ENCODE assay signal across 9 cellular contexts in genomic region chr10:21524526-21525366, GRCh38. TPM values are rescaled to one million over a fixed set of nuclear protein-coding genes. Genes with fewer than 3 reads are reported as not detected.
DNase-seq lines count a peak whose midpoint lies in the region; ATAC-seq, FAIRE-seq and TF ChIP-seq lines count a peak whose summit lies in the region.
"Had no signal": no experiment of that assay in that cellular context is flagged by ENCODE, and none has a peak within 500 bp of the region (broad histone marks: within the 10 kb centered on the region; RNA-seq: fewer than 3 reads in every experiment).

No MANE protein-coding gene starts in this region.

- no peaks in the 10 kb centered on the region for H3K79me2 ChIP-seq in endothelial cell of umbilical vein (ENCODE audit: control insufficient read depth, insufficient read depth, low read length)

- H3K27me3 ChIP-seq in Peyer's patch (no peaks in the 10 kb centered on the region), endothelial cell of umbilical vein (ENCODE audit: control insufficient read depth in 2 of 2, insufficient read depth in 2 of 2, low read length in 2 of 2) (no peaks in the 10 kb centered on the region)

- H3K9ac ChIP-seq in endothelial cell of umbilical vein (replicated peaks; ENCODE audit: extremely low read depth, insufficient read depth, low read length) = peak overlapping the region; percentile 99

- peaks cover 42% of the 10 kb centered on the region for H3K4me1 Mint-ChIP-seq in activated T-cell treated with anti-CD3 and anti-CD28 coated beads, Interleukin-2, amount 50 U/mL, for 4 hours (ENCODE audit: low read depth)
- H3K4me1 Mint-ChIP-seq in natural killer cell = peaks cover 31 to 34% of the 10 kb centered on the region in 2 donors

- peak overlapping the region; percentile 68 to 83 (median 74) for H3K4me3 ChIP-seq in Peyer's patch
- H3K4me3 ChIP-seq in endothelial cell of umbilical vein (replicated peaks in 1 of 3; ENCODE audit: insufficient read depth in 1 of 3, low read depth in 1 of 3, low read length in 3 of 3) = peak overlapping the region; percentile 48 to 81 (median 53)

- no peak for FAIRE-seq in endothelial cell of umbilical vein (lab: Jason Lieb, UNC)
- FAIRE-seq: islet of Langerhans had no signal

- no peaks in the 10 kb centered on the region for H3K9me3 Mint-ChIP-seq in activated T-cell treated with anti-CD3 and anti-CD28 coated beads, Interleukin-2, amount 50 U/mL, for 4 hours
- no peaks in the 10 kb centered on the region for H3K9me3 Mint-ChIP-seq in natural killer cell

- ATAC-seq in activated T-cell treated with anti-CD3 and anti-CD28 coated beads, Interleukin-2, amount 50 U/mL, for 4 hours = no peak
- no peak for ATAC-seq in natural killer cell
- no peak for ATAC-seq in HG03354 (IDR thresholded peaks at IDR 0.05; ENCODE audit: poor library complexity, severe bottlenecking, unreplicated experiment)
- no peak for ATAC-seq in HG02759 (IDR thresholded peaks at IDR 0.05; ENCODE audit: unreplicated experiment)

- peaks cover 45% of the 10 kb centered on the region for H3K27me3 Mint-ChIP-seq in activated T-cell treated with anti-CD3 and anti-CD28 coated beads, Interleukin-2, amount 50 U/mL, for 4 hours (ENCODE audit: low read depth)
- H3K27me3 Mint-ChIP-seq in natural killer cell (ENCODE audit: low read depth in 2 of 2) = peaks cover 55 to 88% of the 10 kb centered on the region in 2 donors

- DNase-seq in activated T-cell treated with anti-CD3 and anti-CD28 coated beads, Interleukin-2, amount 50 U/mL, for 4 hours = no peak
- DNase-seq in activated T-cell treated with anti-CD3 and anti-CD28 coated beads for 4 hours = no peak
- no peak for DNase-seq in Peyer's patch
- peak; percentile 75 for DNase-seq in endothelial cell of umbilical vein (ENCODE audit: low read depth, low spot score)
- no peak for DNase-seq in natural killer cell
- no peak for DNase-seq in HuH-7.5 (ENCODE audit: low spot score)

- H3K36me3 ChIP-seq in Peyer's patch = no peaks in the 10 kb centered on the region
- no peaks in the 10 kb centered on the region for H3K36me3 ChIP-seq in endothelial cell of umbilical vein (ENCODE audit: control insufficient read depth in 2 of 2, extremely low read depth in 1 of 2, insufficient read depth in 2 of 2, low read length in 2 of 2)

- H3K9me3 ChIP-seq in Peyer's patch = no peaks in the 10 kb centered on the region
- no peaks in the 10 kb centered on the region for H3K9me3 ChIP-seq in endothelial cell of umbilical vein (replicated peaks; ENCODE audit: control insufficient read depth, insufficient read depth, low read length)

- H3K27ac Mint-ChIP-seq in natural killer cell = peak overlapping the region; percentile 62 to 89

- peak overlapping the region; percentile 96 for H2AFZ ChIP-seq in endothelial cell of umbilical vein (ENCODE audit: low read depth, low read length)

- dilution Hi-C loops in endothelial cell of umbilical vein (cut with MboI; ENCODE audit: extremely low pct_ligation_motif_present, low sequenced_read_pairs) = no loop called here

- H3K4me3 Mint-ChIP-seq in activated T-cell treated with anti-CD3 and anti-CD28 coated beads, Interleukin-2, amount 50 U/mL, for 4 hours = peak overlapping the region; percentile 88
- peak overlapping the region; percentile 92 for H3K4me3 Mint-ChIP-seq in natural killer cell

- H3K4me2 ChIP-seq in endothelial cell of umbilical vein (ENCODE audit: insufficient read depth, low read length) = peak overlapping the region; percentile 97

- H4K20me1 ChIP-seq in endothelial cell of umbilical vein (replicated peaks; ENCODE audit: control insufficient read depth, extremely low read depth, insufficient read depth, low read length) = no peaks in the 10 kb centered on the region

- POLR2A ChIA-PET in endothelial cell of umbilical vein (lab: Charles Lee) = interaction anchor here (2.2 kb wide), 1 partner anchor 28 kb away, joined by 11 read pairs; no protein-coding TSS in a partner anchor

- TF ChIP-seq CTCF in Peyer's patch (IDR thresholded peaks at IDR 0.05) = no peak
- TF ChIP-seq CTCF in endothelial cell of umbilical vein (IDR thresholded peaks at IDR 0.05; ENCODE audit: extremely low read depth in 1 of 2, insufficient read depth in 1 of 2, low read depth in 1 of 2, low read length in 2 of 2) = no peak
- TF ChIP-seq CTCF in natural killer cell (IDR thresholded peaks at IDR 0.05) = no peak

- no TSS peak for BruUV-seq in endothelial cell of umbilical vein (replicated peaks; lab: Mats Ljungman, UMichigan)

- H3K36me3 Mint-ChIP-seq in activated T-cell treated with anti-CD3 and anti-CD28 coated beads, Interleukin-2, amount 50 U/mL, for 4 hours (ENCODE audit: insufficient read depth) = no peaks in the 10 kb centered on the region
- H3K36me3 Mint-ChIP-seq in natural killer cell = peaks cover 5% of the 10 kb centered on the region

- intact Hi-C loops in endothelial cell of umbilical vein (cut with micrococcal nuclease) (loop anchor here (1.0 to 10.0 kb wide), 5 partner anchors 27 to 800 kb away; partner anchors contain the start of gene BMI1), natural killer cell (cut with micrococcal nuclease) (loop anchor here (5.0 kb wide), 1 partner anchor 703 kb away; no protein-coding TSS in a partner anchor)

- H3K4me1 ChIP-seq in Peyer's patch (peaks cover 0 to 12% (median 7%) of the 10 kb centered on the region in 4 donors), endothelial cell of umbilical vein (ENCODE audit: control insufficient read depth, extremely low read depth, insufficient read depth, low read length) (peaks cover 32% of the 10 kb centered on the region)

- TF ChIP-seq POLR2A in Peyer's patch (IDR thresholded peaks at IDR 0.05) = no peak
- no peak for TF ChIP-seq POLR2A in endothelial cell of umbilical vein (IDR thresholded peaks at IDR 0.05; ENCODE audit: low read depth, low read length)

- no peaks in the 10 kb centered on the region for H3K9me1 ChIP-seq in endothelial cell of umbilical vein (replicated peaks; ENCODE audit: control insufficient read depth, extremely low read depth, insufficient read depth, low read length)

- CTCF ChIA-PET in endothelial cell of umbilical vein (lab: Charles Lee) = interaction anchor here (1.0 to 3.1 kb wide), 6 partner anchors 8 to 429 kb away, joined by 4 to 38 read pairs (median 6); no protein-coding TSS in a partner anchor

- H3K27ac ChIP-seq in Peyer's patch (peak overlapping the region; percentile 90 to 97 (median 93)), endothelial cell of umbilical vein (ENCODE audit: insufficient read depth, low read depth, low read length) (peak overlapping the region; percentile 97)

TF ChIP-seq in endothelial cell of umbilical vein, 7 proteins besides CTCF, POLR2A, EP300 and RAD21:
- TF ChIP-seq MAX (IDR thresholded peaks at IDR 0.05; ENCODE audit: insufficient read depth, insufficient read length) (no peak), MYC (IDR thresholded peaks at IDR 0.05; ENCODE audit: low read depth, low read length) (no peak), POLR2AphosphoS5 (IDR thresholded peaks at IDR 0.05; ENCODE audit: insufficient read depth, low read depth, low read length) (no peak), JUN (IDR thresholded peaks at IDR 0.05; ENCODE audit: borderline replicate concordance, insufficient read depth, insufficient read length, low read depth) (no peak), GATA2 (IDR thresholded peaks at IDR 0.05; ENCODE audit: insufficient read depth, insufficient read length, low read depth, low read length) (no peak), FOS (IDR thresholded peaks at IDR 0.05; ENCODE audit: borderline replicate concordance, insufficient read depth, low read length) (no peak), EZH2 (IDR thresholded peaks at IDR 0.05; ENCODE audit: borderline replicate concordance, low read depth, low read length, severe bottlenecking) (no peak)

RNA-seq across cellular contexts. Expression of gene SKIDA1, which starts 0.7 kb away (rescaled TPM):
- not detected for total RNA-seq in activated T-cell treated with anti-CD3 and anti-CD28 coated beads, Interleukin-2, amount 50 U/mL, for 4 hours
- under 1 TPM in 1 of 4 donors, not detected in 3; 0.27 TPM for total RNA-seq in Peyer's patch
- total RNA-seq in endothelial cell of umbilical vein = 0.71 and 0.83 TPM in 2 replicates
- 0.11 and 0.21 TPM in 2 replicates for polyA plus RNA-seq in endothelial cell of umbilical vein
- 0.18 and 0.23 TPM in 2 replicates for polyA plus RNA-seq in endothelial cell of umbilical vein (2011; cell fraction: cytosol; rRNA removed)
- polyA plus RNA-seq in endothelial cell of umbilical vein (2011; cell fraction: nucleus; rRNA removed) = 0.35 and 1.5 TPM in 2 replicates
- 0.27 and 0.33 TPM in 2 replicates for polyA plus RNA-seq in endothelial cell of umbilical vein (2012)
- polyA minus RNA-seq in endothelial cell of umbilical vein = 0.36 and 0.73 TPM in 2 replicates
- polyA minus RNA-seq in endothelial cell of umbilical vein (2011; cell fraction: cytosol; rRNA and poly(A)+ RNA removed) = 0.41 TPM
- 0.24 and 0.53 TPM in 2 replicates for polyA minus RNA-seq in endothelial cell of umbilical vein (2011; cell fraction: nucleus; rRNA and poly(A)+ RNA removed)
- not detected for total RNA-seq in natural killer cell

RNA-seq across cellular contexts. Expression of gene MLLT10, which starts 9.3 kb away (rescaled TPM):
- total RNA-seq in activated T-cell treated with anti-CD3 and anti-CD28 coated beads, Interleukin-2, amount 50 U/mL, for 4 hours = 10 to 100 TPM; 28.6 to 30.6 (median 29.4) TPM
- 10 to 100 TPM; 25.2 to 65.2 (median 40.1) TPM for total RNA-seq in Peyer's patch
- total RNA-seq in endothelial cell of umbilical vein = 54.0 and 54.6 TPM in 2 replicates
- 30.6 and 35.4 TPM in 2 replicates for polyA plus RNA-seq in endothelial cell of umbilical vein
- 25.9 and 26.4 TPM in 2 replicates for polyA plus RNA-seq in endothelial cell of umbilical vein (2011; cell fraction: cytosol; rRNA removed)
- polyA plus RNA-seq in endothelial cell of umbilical vein (2011; cell fraction: nucleus; rRNA removed) = 78.7 and 85.6 TPM in 2 replicates
- 23.7 and 30.4 TPM in 2 replicates for polyA plus RNA-seq in endothelial cell of umbilical vein (2012)
- 133 and 157 TPM in 2 replicates for polyA minus RNA-seq in endothelial cell of umbilical vein
- polyA minus RNA-seq in endothelial cell of umbilical vein (2011; cell fraction: cytosol; rRNA and poly(A)+ RNA removed) = 9.7 TPM
- 123 and 131 TPM in 2 replicates for polyA minus RNA-seq in endothelial cell of umbilical vein (2011; cell fraction: nucleus; rRNA and poly(A)+ RNA removed)
- 10 to 100 TPM; 40.4 to 65.2 (median 60.0) TPM for total RNA-seq in natural killer cell
